Comparison of ENCODE assay signal across 8 cellular contexts in the genomic region with DNA sequence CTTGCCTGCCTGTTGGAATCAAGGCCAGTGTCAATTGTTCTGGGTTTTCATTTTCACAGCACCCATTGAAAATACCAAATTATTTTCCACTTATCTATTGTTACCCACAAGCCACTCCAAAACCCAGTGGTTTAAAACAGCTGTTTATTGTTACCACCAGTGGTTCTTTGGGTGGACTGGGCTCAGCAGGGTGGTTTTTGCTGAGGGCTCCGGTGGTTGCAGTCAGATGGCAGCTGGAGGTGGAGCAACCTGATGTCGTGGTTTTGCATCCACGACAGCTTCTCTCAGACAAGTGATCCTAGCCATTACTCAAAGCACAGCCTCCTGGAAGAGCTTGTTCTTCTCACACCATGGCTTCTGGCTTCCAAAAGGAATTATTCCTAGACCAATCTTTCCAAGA.
"Had no signal": no experiment of that assay in that cellular context is flagged by ENCODE, and none has a peak within 500 bp of the region (broad histone marks: within the 10 kb centered on the region; RNA-seq: fewer than 3 reads in every experiment).

No MANE protein-coding gene starts in this region.

- H3K36me3 ChIP-seq: HAP-1 had no signal

- H3K27ac ChIP-seq: HL-60 had no signal

- ATAC-seq: HCT116, K562 had no signal

- H3K9me3 ChIP-seq: HAP-1 had no signal

- DNase-seq: GOT3, H7, IMR-90, KG1 had no signal

- H3K4me3 ChIP-seq: HAP-1, K562 had no signal

- H3K4me1 ChIP-seq: HAP-1 had no signal
